Comparison of ENCODE assay signal across 9 cellular contexts in the genomic region with DNA sequence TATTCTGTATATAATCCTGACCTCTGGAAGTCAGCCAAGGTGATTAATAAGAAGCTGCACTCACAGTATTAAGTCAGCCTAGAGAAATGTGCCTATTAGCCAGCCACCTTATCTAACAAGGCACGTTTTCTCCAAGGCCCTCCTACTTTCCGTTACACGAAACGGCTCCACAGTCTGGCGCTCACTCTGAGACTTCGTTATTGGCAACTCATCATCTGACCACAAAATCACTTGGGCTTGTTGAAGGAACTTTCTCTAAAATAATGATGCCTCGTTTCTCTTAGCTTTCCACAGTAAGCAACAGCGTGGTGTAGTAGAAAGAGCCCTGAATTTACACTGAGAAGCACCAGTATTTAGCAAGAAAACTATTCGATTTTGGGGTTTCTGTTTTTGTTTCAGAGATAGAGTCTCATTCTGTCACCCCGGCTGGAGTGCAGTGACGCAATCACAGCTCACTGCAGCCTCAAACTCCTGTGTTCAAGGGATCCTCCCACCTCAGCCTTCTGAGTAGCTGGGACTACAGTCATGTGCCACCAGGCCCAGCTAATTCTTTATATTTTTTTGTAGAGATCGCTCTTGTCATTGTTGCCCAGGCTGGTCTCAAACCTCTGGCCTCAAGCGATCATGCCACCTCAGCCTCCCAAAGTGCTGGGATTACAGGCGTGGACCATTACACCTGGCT. TPM values are rescaled to one million over a fixed set of nuclear protein-coding genes. Genes with fewer than 3 reads are reported as not detected.
A peak's percentile ranks its signal among the peaks of the same experiment; 100 is the strongest.
DNase-seq lines count a peak whose midpoint lies in the region; ATAC-seq and TF ChIP-seq lines count a peak whose summit lies in the region.
"Had no signal": no experiment of that assay in that cellular context is flagged by ENCODE, and none has a peak within 500 bp of the region (broad histone marks: within the 10 kb centered on the region; RNA-seq: fewer than 3 reads in every experiment).

No MANE protein-coding gene starts in this region.

- H3K27me3 Mint-ChIP-seq in CD8-positive, alpha-beta T cell (ENCODE audit: low read depth): no peaks in the 10 kb centered on the region

- peaks cover 53% of the 10 kb centered on the region for H3K4me1 ChIP-seq in CD8-positive, alpha-beta T cell (ENCODE audit: insufficient read depth, low read length)
- H3K4me1 ChIP-seq in upper lobe of left lung (peaks cover 13 to 27% (median 14%) of the 10 kb centered on the region in 4 donors), HAP-1 (no peaks in the 10 kb centered on the region)

- CTCF ChIA-PET in CD8-positive, alpha-beta T cell (lab: Charles Lee): interaction anchor here (0.9 to 3.2 kb wide), 7 partner anchors 8 to 304 kb away, joined by 3 to 21 read pairs (median 3); no protein-coding TSS in a partner anchor

- no peaks in the 10 kb centered on the region for H3K9me3 ChIP-seq in CD8-positive, alpha-beta T cell (ENCODE audit: low read length)
- H3K9me3 ChIP-seq in upper lobe of left lung (no peaks in the 10 kb centered on the region), HAP-1 (no peaks in the 10 kb centered on the region)

- POLR2A ChIA-PET in CD8-positive, alpha-beta T cell (lab: Charles Lee): interaction anchor here (1.8 kb wide), 1 partner anchor 9 kb away, joined by 5 read pairs; no protein-coding TSS in a partner anchor

- no peak for TF ChIP-seq CTCF in CD8-positive, alpha-beta T cell (IDR thresholded peaks at IDR 0.05)
- TF ChIP-seq CTCF in upper lobe of left lung (IDR thresholded peaks at IDR 0.05): no peak

- H3K36me3 Mint-ChIP-seq in CD8-positive, alpha-beta T cell: no peaks in the 10 kb centered on the region

- H3K27ac Mint-ChIP-seq in CD8-positive, alpha-beta T cell: peak overlapping the region; percentile 79

- DNase-seq in CD8-positive, alpha-beta T cell: peak in 6 of 7 experiments; percentile 6 to 60 (median 25)
- peak; percentile 38 for DNase-seq in activated CD4-positive, alpha-beta T cell treated with anti-CD3 and anti-CD28 coated beads, Interleukin-2, amount 50 U/mL, for 1 hour
- DNase-seq in left cardiac atrium (peak; percentile 45), upper lobe of left lung (peak in 1 of 2 donors; percentile 45), NCI-H1694 treated with DMSO at 0.1 percent for 48 hours (lab: John Stamatoyannopoulos, UW) (no peak), HAP-1 (ENCODE audit: low spot score in 2 of 2) (no peak), putamen (ENCODE audit: low spot score) (no peak)

- no peak overlapping the region for H3K4me3 ChIP-seq in CD8-positive, alpha-beta T cell (ENCODE audit: low read depth, low read length)
- H3K4me3 ChIP-seq in upper lobe of left lung (peak overlapping the region in 1 of 4 donors; percentile 15), HAP-1 (no peak overlapping the region)
- H3K4me3 ChIP-seq: cardiac muscle cell had no signal

- no peak for TF ChIP-seq EP300 in upper lobe of left lung (IDR thresholded peaks at IDR 0.05)

- no peaks in the 10 kb centered on the region for H3K36me3 ChIP-seq in CD8-positive, alpha-beta T cell (ENCODE audit: insufficient read depth, low read length)
- H3K36me3 ChIP-seq in upper lobe of left lung: no peaks in the 10 kb centered on the region
- no peaks in the 10 kb centered on the region for H3K36me3 ChIP-seq in HAP-1 (replicated peaks)
- H3K36me3 ChIP-seq: cardiac muscle cell had no signal

- ATAC-seq in CD8-positive, alpha-beta T cell: peak; percentile 68
- ATAC-seq in HG03520 (IDR thresholded peaks at IDR 0.05; ENCODE audit: unreplicated experiment) (peak; percentile 32), left cardiac atrium (peak; percentile 78 to 88), upper lobe of left lung (ENCODE audit: low FRiP score in 2 of 2) (peak; percentile 34 to 83)

- peak overlapping the region; percentile 33 for H3K27ac ChIP-seq in CD8-positive, alpha-beta T cell (ENCODE audit: low read depth, low read length)
- peak overlapping the region in 3 of 4 donors; percentile 1 to 71 (median 26) for H3K27ac ChIP-seq in upper lobe of left lung
- H3K27ac ChIP-seq: cardiac muscle cell had no signal

- H3K4me3 Mint-ChIP-seq in CD8-positive, alpha-beta T cell: peak overlapping the region; percentile 46

- intact Hi-C loops in CD8-positive, alpha-beta T cell (cut with DNase I, micrococcal nuclease): loop anchor here in 1 of 2 experiments (1.0 kb wide), 1 partner anchor 16 kb away; no protein-coding TSS in a partner anchor
- intact Hi-C loops in left cardiac atrium (cut with DNase I): loop anchor here in 1 of 2 donors (10.0 kb wide), 1 partner anchor 394 kb away; no protein-coding TSS in a partner anchor

- H3K27me3 ChIP-seq in CD8-positive, alpha-beta T cell (ENCODE audit: insufficient read depth, low read length): no peaks in the 10 kb centered on the region
- H3K27me3 ChIP-seq in upper lobe of left lung (no peaks in the 10 kb centered on the region), HAP-1 (ENCODE audit: low read depth) (no peaks in the 10 kb centered on the region; the same call in 1 of the 2 replicates)
- H3K27me3 ChIP-seq: cardiac muscle cell had no signal

- no peak for TF ChIP-seq POLR2A in upper lobe of left lung (IDR thresholded peaks at IDR 0.05)

- 38 to 65% methylated on average over 14 of the region's 14 CpGs for WGBS in upper lobe of left lung, 2 donors

- H3K4me1 Mint-ChIP-seq in CD8-positive, alpha-beta T cell (ENCODE audit: low read depth): peaks cover 53% of the 10 kb centered on the region

- no peaks in the 10 kb centered on the region for H3K9me3 Mint-ChIP-seq in CD8-positive, alpha-beta T cell

- in situ Hi-C loops in HAP-1 (cut with MboI; ENCODE audit: low sequenced_read_pairs): no loop called here

RNA-seq across cellular contexts. Expression of a gene that starts 53.6 kb away (rescaled TPM):
- total RNA-seq in CD8-positive, alpha-beta T cell: 1 to 10 TPM; 2.8 to 3.0 TPM
- total RNA-seq in left cardiac atrium: 10 to 100 TPM in 1 of 2 donors, 1 to 10 TPM in 1; 9.7 to 11.2 TPM
- 10 to 100 TPM in 1 of 6 donors, 1 to 10 TPM in 4, not detected in 1; 5.5 to 33.1 (median 6.8) TPM for total RNA-seq in upper lobe of left lung
- total RNA-seq: cardiac muscle cell had no signal

RNA-seq across cellular contexts. Expression of a gene that starts 55.1 kb away (rescaled TPM):
- total RNA-seq in CD8-positive, alpha-beta T cell: not detected
- total RNA-seq in left cardiac atrium: under 1 TPM; 0.03 to 0.10 TPM
- total RNA-seq in upper lobe of left lung: under 1 TPM in 2 of 6 donors, not detected in 4; 0.10 to 0.29 TPM
- total RNA-seq: cardiac muscle cell had no signal

Comparison
In these comparisons a context has a peak if more than half of its experiments do, and no peak if none do; other contexts are left out.
1. ATAC-seq: peak in every context shown above with its lines; median percentile 83 in left cardiac atrium; 68 in CD8-positive, alpha-beta T cell; 58 in upper lobe of left lung; 32 in HG03520.
2. DNase-seq: peak in CD8-positive, alpha-beta T cell (6 of 7), activated CD4-positive, alpha-beta T cell treated with anti-CD3 and anti-CD28 coated beads, Interleukin-2, amount 50 U/mL, for 1 hour (single experiment) and left cardiac atrium (single experiment); none in NCI-H1694 treated with DMSO at 0.1 percent for 48 hours (single experiment), HAP-1 (0 of 2) and putamen (single experiment).